Comparison of ENCODE assay signal across 29 cellular contexts in the genomic region with DNA sequence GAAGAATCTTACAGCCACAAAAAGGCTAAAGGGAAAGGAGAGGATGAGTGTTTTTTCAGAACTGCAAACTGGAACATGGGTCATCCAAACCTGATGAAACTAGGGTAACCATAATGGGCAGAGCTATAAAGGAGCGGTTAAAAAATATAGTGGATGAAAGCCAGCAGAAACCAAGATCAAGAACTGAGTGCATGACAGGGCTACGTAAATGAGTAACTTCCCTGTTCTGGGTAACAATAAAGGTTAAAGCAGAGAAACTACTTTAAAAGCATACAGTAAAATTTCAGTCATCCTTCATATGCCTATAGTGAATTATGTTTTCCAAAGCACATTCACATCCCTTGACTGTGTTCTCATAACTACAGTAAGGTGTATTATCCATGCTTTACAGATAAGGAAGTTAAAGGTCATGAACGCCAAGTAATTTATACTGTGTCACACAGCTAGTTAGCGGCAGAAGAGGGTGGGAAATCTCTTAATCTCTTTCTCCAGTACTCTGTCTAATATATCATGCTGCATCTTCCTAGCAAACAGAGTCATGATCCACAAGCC. TPM values are rescaled to one million over a fixed set of nuclear protein-coding genes. Genes with fewer than 3 reads are reported as not detected.
"Had no signal": no experiment of that assay in that cellular context is flagged by ENCODE, and none has a peak within 500 bp of the region (broad histone marks: within the 10 kb centered on the region; RNA-seq: fewer than 3 reads in every experiment).

No MANE protein-coding gene starts in this region.

- H3K4me1 ChIP-seq: lower lobe of right lung, stomach, suprapubic skin, tibial artery, upper lobe of right lung had no signal

- H3K36me3 Mint-ChIP-seq: immature natural killer cell; mesothelial cell of epicardium; natural killer cell treated with Interleukin-12 subunit alpha and Interleukin-12 subunit beta and Interleukin-15 and Interleukin-18, amount 100 ng/mL, for 72 hours; stimulated activated naive B cell treated with anti-CD40 and anti-IgM and Interleukin-4, amounts not matched to agents 10 μg/mL and 1 μg/mL and 100 μg/mL, for 72 hours had no signal

- H3K4me1 Mint-ChIP-seq: immature natural killer cell; naive thymus-derived CD4-positive, alpha-beta T cell; stimulated activated naive B cell treated with anti-CD40 and anti-IgM and Interleukin-4, amounts not matched to agents 10 μg/mL and 1 μg/mL and 100 μg/mL, for 72 hours had no signal

- H3K4me3 ChIP-seq: lower lobe of right lung, ovary, skin epidermis, stomach, suprapubic skin, thoracic aorta, tibial artery, upper lobe of right lung had no signal

- H3K27me3 Mint-ChIP-seq: naive thymus-derived CD4-positive, alpha-beta T cell; natural killer cell treated with Interleukin-12 subunit alpha and Interleukin-12 subunit beta and Interleukin-15 and Interleukin-18, amount 100 ng/mL, for 72 hours; progenitor cell of endocrine pancreas; stimulated activated naive B cell treated with anti-CD40 and anti-IgM and Interleukin-4, amounts not matched to agents 10 μg/mL and 1 μg/mL and 100 μg/mL, for 72 hours had no signal

- H3K4me3 Mint-ChIP-seq: immature natural killer cell; mesothelial cell of epicardium; naive thymus-derived CD4-positive, alpha-beta T cell; natural killer cell treated with Interleukin-12 subunit alpha and Interleukin-12 subunit beta and Interleukin-15 and Interleukin-18, amount 100 ng/mL, for 72 hours; stimulated activated naive B cell treated with anti-CD40 and anti-IgM and Interleukin-4, amounts not matched to agents 10 μg/mL and 1 μg/mL and 100 μg/mL, for 72 hours had no signal

- H3K27ac ChIP-seq: lower lobe of right lung, ovary, skin epidermis, stomach, suprapubic skin, thoracic aorta, tibial artery, upper lobe of right lung had no signal

- H3K9me3 ChIP-seq: lower lobe of right lung, ovary, stomach, thoracic aorta, tibial artery, upper lobe of right lung had no signal

- H3K36me3 ChIP-seq: lower lobe of right lung, ovary, stomach, suprapubic skin, thoracic aorta, tibial artery, upper lobe of right lung had no signal

- H3K27me3 ChIP-seq: ovary, stomach, suprapubic skin, tibial artery, upper lobe of right lung had no signal

- DNase-seq: head of caudate nucleus; hippocampal formation; immature natural killer cell; kidney; lower lobe of right lung; mammary epithelial cell; mesenchymal stem cell; naive thymus-derived CD4-positive, alpha-beta T cell; ovary; retina; right cardiac atrium; stimulated activated CD4-positive, alpha-beta T cell treated with anti-CD3 and anti-CD28 coated beads, Interleukin-12 subunit alpha, Interleukin-12 subunit beta, amount 100 ng/mL, for 4 hours; stimulated activated CD4-positive, alpha-beta T cell treated with anti-CD3 and anti-CD28 coated beads, Interleukin-15, amount 100 ng/mL, for 24 hours; stimulated activated CD4-positive, alpha-beta T cell treated with anti-CD3 and anti-CD28 coated beads, Interleukin-2, amount 100 ng/mL, for 24 hours; stimulated activated CD4-positive, alpha-beta T cell treated with anti-CD3 and anti-CD28 coated beads, Interleukin-4, amount 100 ng/mL, for 1 hour; stimulated activated naive B cell treated with anti-CD40 and anti-IgM and Interleukin-4, amounts not matched to agents 10 μg/mL and 1 μg/mL and 100 μg/mL, for 72 hours; stimulated activated naive CD8-positive, alpha-beta T cell treated with anti-CD3 and anti-CD28 coated beads, Interleukin-15, Interleukin-2, amounts not matched to agents 100 U/mL and 50 U/mL, for 24 hours; stomach; tibial artery; upper lobe of right lung had no signal

- ATAC-seq: left lobe of liver; lower lobe of right lung; naive thymus-derived CD4-positive, alpha-beta T cell; natural killer cell treated with Interleukin-12 subunit alpha and Interleukin-12 subunit beta and Interleukin-15 and Interleukin-18, amount 100 ng/mL, for 72 hours; right cardiac atrium; sciatic nerve; stimulated activated naive B cell treated with anti-CD40 and anti-IgM and Interleukin-4, amounts not matched to agents 10 μg/mL and 1 μg/mL and 100 μg/mL, for 72 hours; stimulated activated naive CD8-positive, alpha-beta T cell treated with anti-CD3 and anti-CD28 coated beads, Interleukin-15, Interleukin-2, amounts not matched to agents 100 U/mL and 50 U/mL, for 24 hours; upper lobe of right lung had no signal

- H3K27ac Mint-ChIP-seq: immature natural killer cell; mesothelial cell of epicardium; naive thymus-derived CD4-positive, alpha-beta T cell; natural killer cell treated with Interleukin-12 subunit alpha and Interleukin-12 subunit beta and Interleukin-15 and Interleukin-18, amount 100 ng/mL, for 72 hours; progenitor cell of endocrine pancreas; stimulated activated naive B cell treated with anti-CD40 and anti-IgM and Interleukin-4, amounts not matched to agents 10 μg/mL and 1 μg/mL and 100 μg/mL, for 72 hours had no signal

RNA-seq across cellular contexts. Expression of gene GHR, which starts 48.4 kb away (rescaled TPM):
- total RNA-seq: mononuclear cell; naive thymus-derived CD4-positive, alpha-beta T cell; natural killer cell treated with Interleukin-12 subunit alpha and Interleukin-12 subunit beta and Interleukin-15 and Interleukin-18, amount 100 ng/mL, for 72 hours had no signal
- polyA plus RNA-seq: immature natural killer cell; naive thymus-derived CD4-positive, alpha-beta T cell had no signal
